10 cellular contexts compared by ENCODE assay signal in genomic region chr11:3165916-3166267, GRCh38. TPM values are rescaled to one million over a fixed set of nuclear protein-coding genes. Genes with fewer than 3 reads are reported as not detected.
DNase-seq lines count a peak whose midpoint lies in the region; ATAC-seq and TF ChIP-seq lines count a peak whose summit lies in the region.
"Had no signal": no experiment of that assay in that cellular context is flagged by ENCODE, and none has a peak within 500 bp of the region (broad histone marks: within the 10 kb centered on the region; RNA-seq: fewer than 3 reads in every experiment).

No MANE protein-coding gene starts in this region.

- peaks cover 12% of the 10 kb centered on the region for H3K9me1 ChIP-seq in IMR-90 (ENCODE audit: insufficient read depth, low read length)

- peak overlapping the region; percentile 81 for H3K4me3 Mint-ChIP-seq in CD4-positive, alpha-beta T cell
- peak overlapping the region; percentile 63 for H3K4me3 Mint-ChIP-seq in chondrocyte (ENCODE audit: unreplicated experiment)

- H3K23ac ChIP-seq in IMR-90 (ENCODE audit: low read depth, low read length) (peak overlapping the region; percentile 91; the same call in 1 of the 2 replicates), neuronal stem cell (ENCODE audit: low read depth, low read length, poor library complexity) (peak overlapping the region; percentile 20)

- no peaks in the 10 kb centered on the region for H3K9me3 Mint-ChIP-seq in CD4-positive, alpha-beta T cell
- H3K9me3 Mint-ChIP-seq in chondrocyte (ENCODE audit: low read depth) = no peaks in the 10 kb centered on the region

- H3K9me3 ChIP-seq in CD4-positive, alpha-beta T cell (ENCODE audit: control insufficient read depth, low read length) = no peaks in the 10 kb centered on the region
- H3K9me3 ChIP-seq in IMR-90 (ENCODE audit: control insufficient read depth, insufficient read depth, low read length) = no peaks in the 10 kb centered on the region
- no peaks in the 10 kb centered on the region for H3K9me3 ChIP-seq in neuronal stem cell (replicated peaks in 1 of 2; ENCODE audit: control insufficient read depth in 2 of 2, insufficient read depth in 1 of 2, low read depth in 1 of 2, low read length in 2 of 2)

- no peak overlapping the region for H2BK12ac ChIP-seq in neuronal stem cell (ENCODE audit: low read length)

- H3K4me3 ChIP-seq in IMR-90 (ENCODE audit: insufficient read depth, low read depth, low read length) = no peak overlapping the region
- H3K4me3 ChIP-seq in neuronal stem cell (ENCODE audit: low read length in 2 of 2) = no peak overlapping the region

- intact Hi-C loops in CD4-positive, alpha-beta T cell (cut with DNase I, micrococcal nuclease) = loop anchor here in 1 of 2 experiments (10.0 kb wide), 1 partner anchor 51 kb away; no protein-coding TSS in a partner anchor
- intact Hi-C loops in IMR-90 (cut with micrococcal nuclease) = loop anchor here (10.0 kb wide), 1 partner anchor 111 kb away; the partner anchor contains the start of gene CARS1

- H3K18ac ChIP-seq in IMR-90 (ENCODE audit: low read depth, low read length) (no peak overlapping the region), neuronal stem cell (ENCODE audit: low read length) (peak overlapping the region; percentile 81)

- in situ Hi-C loops in IMR-90 (cut with MboI; ENCODE audit: low sequenced_read_pairs) = no loop called here

- H2BK20ac ChIP-seq in IMR-90 (ENCODE audit: low read depth, low read length) = no peak overlapping the region

- H2BK5ac ChIP-seq in IMR-90 (ENCODE audit: low read depth, low read length, poor library complexity, severe bottlenecking) = no peak overlapping the region
- no peak overlapping the region for H2BK5ac ChIP-seq in neuronal stem cell (ENCODE audit: low read length)

- 100% methylated on average over 1 of the region's 5 CpGs; no CpG with 5 or more reads in 1 of the 2 experiments for WGBS in IMR-90 (ENCODE audit: extremely low coverage in 2 of 2, insufficient read length in 1 of 2), 2 experiments
- WGBS in neuronal stem cell (ENCODE audit: extremely low coverage in 2 of 2, insufficient read length in 2 of 2, insufficient replicate concordance in 1 of 2), 2 donors = no CpG with 5 or more reads among the region's 5 CpGs

- no peak overlapping the region for H3K27ac ChIP-seq in CD4-positive, alpha-beta T cell (ENCODE audit: low read depth, low read length)
- no peak overlapping the region for H3K27ac ChIP-seq in IMR-90 (ENCODE audit: insufficient read depth, low read length)
- H3K27ac ChIP-seq in neuronal stem cell (replicated peaks; ENCODE audit: low read length) = no peak overlapping the region

- peaks cover 33% of the 10 kb centered on the region for H4K20me1 ChIP-seq in IMR-90 (ENCODE audit: insufficient read depth, low read length)

- H3K9ac ChIP-seq in IMR-90 (ENCODE audit: low read depth, low read length) (no peak overlapping the region), neuronal stem cell (ENCODE audit: low read depth, low read length, poor library complexity) (no peak overlapping the region)

- H4K91ac ChIP-seq in IMR-90 (ENCODE audit: insufficient read depth, low read depth, low read length) (no peak overlapping the region; the same call in 1 of the 2 replicates), neuronal stem cell (ENCODE audit: low read depth, low read length, poor library complexity) (no peak overlapping the region)

- H3K4me2 ChIP-seq in IMR-90 (ENCODE audit: low read depth, low read length) (no peak overlapping the region), neuronal stem cell (ENCODE audit: insufficient read depth, low read length, poor library complexity, severe bottlenecking) (no peak overlapping the region)

- dilution Hi-C loops in IMR-90 (cut with HindIII; ENCODE audit: low sequenced_read_pairs, unreplicated experiment) = no loop called here

- H2BK15ac ChIP-seq in IMR-90 (ENCODE audit: low read depth, low read length) (no peak overlapping the region), neuronal stem cell (ENCODE audit: low read length) (peak overlapping the region; percentile 14)

- TF ChIP-seq POLR2A in IMR-90 (IDR thresholded peaks at IDR 0.05; ENCODE audit: low read depth, low read length) = no peak

- H2AK9ac ChIP-seq in IMR-90 (replicated peaks; ENCODE audit: low read depth, low read length, poor library complexity) = no peak overlapping the region

- H3K27me3 ChIP-seq in CD4-positive, alpha-beta T cell (ENCODE audit: control insufficient read depth, insufficient read depth, low read length) = peaks cover 14% of the 10 kb centered on the region
- no peaks in the 10 kb centered on the region for H3K27me3 ChIP-seq in IMR-90 (ENCODE audit: control insufficient read depth, insufficient read depth, low read length)
- peaks cover 0 to 44% (median 4%) of the 10 kb centered on the region in 3 experiments for H3K27me3 ChIP-seq in neuronal stem cell (ENCODE audit: control insufficient read depth in 3 of 3, insufficient read depth in 3 of 3, low read depth in 1 of 3, low read length in 3 of 3)

- H2BK120ac ChIP-seq in IMR-90 (ENCODE audit: low read depth, low read length) = no peak overlapping the region
- H2BK120ac ChIP-seq in neuronal stem cell (ENCODE audit: low read depth, low read length) = peak overlapping the region; percentile 35

- DNase-seq in CD4-positive, alpha-beta T cell = no peak
- DNase-seq in IMR-90 (no peak), chondrocyte (ENCODE audit: low spot score) (no peak), neuronal stem cell (ENCODE audit: low spot score) (no peak), DMS153 (lab: John Stamatoyannopoulos, UW) (no peak), GM19240 (ENCODE audit: insufficient read length, low spot score) (no peak), epidermal melanocyte (ENCODE audit: insufficient read length, low spot score) (no peak)
- no peak for DNase-seq in stimulated activated naive CD4-positive, alpha-beta T cell treated with Interleukin-2 at 50 U/mL for 16 hours (lab: John Stamatoyannopoulos, UW)
- DNase-seq: DMS79 had no signal

- H3K14ac ChIP-seq in IMR-90 (replicated peaks; ENCODE audit: low read depth, low read length) (no peak overlapping the region), neuronal stem cell (ENCODE audit: low read length) (no peak overlapping the region)

- peaks cover 23% of the 10 kb centered on the region for H3K27me3 Mint-ChIP-seq in CD4-positive, alpha-beta T cell
- H3K27me3 Mint-ChIP-seq in chondrocyte (ENCODE audit: low read depth) = no peaks in the 10 kb centered on the region

- TF ChIP-seq RAD21 in IMR-90 (IDR thresholded peaks at IDR 0.05; ENCODE audit: low read length) = no peak

- no peak for TF ChIP-seq CTCF in CD4-positive, alpha-beta T cell (IDR thresholded peaks at IDR 0.05)
- TF ChIP-seq CTCF in IMR-90 (conservative IDR thresholded peaks at IDR 0.05; ENCODE audit: low read depth, low read length) = no peak
- TF ChIP-seq CTCF in chondrocyte (IDR thresholded peaks at IDR 0.05) = no peak

- H3K27ac Mint-ChIP-seq in CD4-positive, alpha-beta T cell = peak overlapping the region; percentile 25
- no peak overlapping the region for H3K27ac Mint-ChIP-seq in chondrocyte (ENCODE audit: unreplicated experiment)

- H4K5ac ChIP-seq in IMR-90 (ENCODE audit: low read depth, low read length) = no peak overlapping the region

- CTCF ChIA-PET in CD4-positive, alpha-beta T cell (lab: Charles Lee) = no interaction called here
- CTCF ChIA-PET in IMR-90 (lab: Yijun Ruan, JAX) = no interaction called here

- peak overlapping the region; percentile 24 for H2AFZ ChIP-seq in IMR-90 (replicated peaks; ENCODE audit: low read length, poor library complexity)
- peak overlapping the region; percentile 94 for H2AFZ ChIP-seq in neuronal stem cell (ENCODE audit: low read length)

- POLR2A ChIA-PET in CD4-positive, alpha-beta T cell (lab: Charles Lee) = interaction anchor here (0.6 kb wide), 1 partner anchor 624 kb away, joined by 3 read pairs; no protein-coding TSS in a partner anchor
- POLR2A ChIA-PET in IMR-90 (lab: Charles Lee; ENCODE audit: unreplicated experiment) = no interaction called here

- no TSS peak for BruUV-seq in IMR-90 (replicated peaks; lab: Mats Ljungman, UMichigan)

- H3K4ac ChIP-seq in IMR-90 (ENCODE audit: low read depth, low read length) (peak overlapping the region; percentile 86), neuronal stem cell (ENCODE audit: low read length) (no peak overlapping the region)

- H3K36me3 ChIP-seq in IMR-90 (ENCODE audit: control insufficient read depth, insufficient read depth, low read length) (no peaks in the 10 kb centered on the region), neuronal stem cell (replicated peaks in 1 of 2; ENCODE audit: control insufficient read depth in 2 of 2, insufficient read depth in 2 of 2, low read length in 2 of 2) (no peaks in the 10 kb centered on the region)

- H3K4me1 Mint-ChIP-seq in CD4-positive, alpha-beta T cell (ENCODE audit: low read depth) = peaks cover 47% of the 10 kb centered on the region
- peaks cover 50% of the 10 kb centered on the region for H3K4me1 Mint-ChIP-seq in chondrocyte (ENCODE audit: low read depth)

- H3K36me3 Mint-ChIP-seq in CD4-positive, alpha-beta T cell (ENCODE audit: low read depth) = no peaks in the 10 kb centered on the region
- H3K36me3 Mint-ChIP-seq in chondrocyte (ENCODE audit: low read depth) = no peaks in the 10 kb centered on the region

- ATAC-seq in CD4-positive, alpha-beta T cell (ENCODE audit: poor library complexity) = no peak
- ATAC-seq in IMR-90 (ENCODE audit: low read depth) = no peak

- H4K8ac ChIP-seq in IMR-90 (ENCODE audit: low read depth in 2 of 2, low read length in 2 of 2) = peak overlapping the region in 1 of 2 experiments; percentile 88; a peak in 1 of 4 replicates
- H4K8ac ChIP-seq in neuronal stem cell (ENCODE audit: low read depth, low read length) = no peak overlapping the region

- H2AK5ac ChIP-seq in IMR-90 (ENCODE audit: low read depth, low read length) (peak overlapping the region; percentile 43; the same call in 1 of the 2 replicates), neuronal stem cell (ENCODE audit: low read depth, low read length) (peak overlapping the region; percentile 96)

- no peak overlapping the region for H3K56ac ChIP-seq in IMR-90 (ENCODE audit: extremely low read depth, insufficient read depth, low read length)

- H3K4me1 ChIP-seq in IMR-90 (ENCODE audit: control insufficient read depth, insufficient read depth, low read length) (peaks cover 42% of the 10 kb centered on the region), neuronal stem cell (ENCODE audit: control insufficient read depth in 2 of 2, insufficient read depth in 1 of 2, low read depth in 1 of 2, low read length in 2 of 2) (peaks cover 26 to 36% of the 10 kb centered on the region in 2 donors)

- H3K79me1 ChIP-seq in IMR-90 (ENCODE audit: low read depth in 1 of 2, low read length in 2 of 2) (peaks cover 5 to 38% of the 10 kb centered on the region in 2 experiments; a peak in 3 of 4 replicates), neuronal stem cell (ENCODE audit: low read depth, low read length) (peaks cover 7% of the 10 kb centered on the region)

RNA-seq across cellular contexts. Expression of gene OSBPL5, which starts 0.8 kb away (rescaled TPM):
- total RNA-seq in CD4-positive, alpha-beta T cell = 1 to 10 TPM; 6.7 to 9.1 TPM
- total RNA-seq in IMR-90 (2012; rRNA removed) = 14.4 and 14.9 TPM in 2 replicates
- 22.3 and 24.1 TPM in 2 replicates for polyA plus RNA-seq in IMR-90 (2012; rRNA removed)
- polyA plus RNA-seq in IMR-90 (2012; cell fraction: cytosol; rRNA removed) = 14.5 and 18.6 TPM in 2 replicates
- 66.7 and 137 TPM in 2 replicates for polyA plus RNA-seq in IMR-90 (2012; cell fraction: nucleus; rRNA removed; ENCODE audit: low replicate concordance)
- 43.9 to 78.9 TPM (median 47.6 TPM) in 3 replicates for total RNA-seq in chondrocyte
- 9.5 TPM for polyA plus RNA-seq in neuronal stem cell (2013, experiment 1 of 2)
- 9.7 TPM for polyA plus RNA-seq in neuronal stem cell (2013, experiment 2 of 2)

RNA-seq across cellular contexts. Expression of gene MRGPRG, which starts 52.7 kb away (rescaled TPM):
- total RNA-seq in CD4-positive, alpha-beta T cell = not detected
- total RNA-seq in IMR-90 (2012; rRNA removed) (not detected in 2 replicates), chondrocyte (not detected in 3 replicates)
- polyA plus RNA-seq in IMR-90 (2012; rRNA removed) = not detected in 2 replicates
- not detected in 2 replicates for polyA plus RNA-seq in IMR-90 (2012; cell fraction: cytosol; rRNA removed)
- polyA plus RNA-seq in IMR-90 (2012; cell fraction: nucleus; rRNA removed; ENCODE audit: low replicate concordance) = not detected in 2 replicates
- not detected for polyA plus RNA-seq in neuronal stem cell (2013, experiment 1 of 2)
- polyA plus RNA-seq in neuronal stem cell (2013, experiment 2 of 2) = not detected
- total RNA-seq: renal cortical epithelial cell had no signal
